ENCODE assay signal across 1 cellular context in genomic region chr18:34976899-34977786, GRCh38.
TF ChIP-seq lines count a peak whose summit lies in the region.

No MANE protein-coding gene starts in this region.

TF ChIP-seq in HepG2, 621 proteins besides CTCF, POLR2A, EP300 and RAD21 (continued from another document and continues in another):
- TF ChIP-seq ZMAT3 (CRISPR knock-in tag; conservative IDR thresholded peaks at IDR 0.05) (peak; percentile 90), ZNF776 (CRISPR knock-in tag; IDR thresholded peaks at IDR 0.05) (0 out of 2 replicates have a peak, but pooled peaks have one; percentile 44), HDAC1 (CRISPR knock-in tag; IDR thresholded peaks at IDR 0.05) (peak; percentile 85), MAFK (conservative IDR thresholded peaks at IDR 0.05 in 1 of 2, IDR thresholded peaks at IDR 0.05 in 1 of 2; ENCODE audit: low read length in 2 of 2) (no peak), SAP130 (CRISPR knock-in tag; IDR thresholded peaks at IDR 0.05; ENCODE audit: low read depth) (peak; percentile 88), STAG1 (CRISPR knock-in tag; IDR thresholded peaks at IDR 0.05) (no peak), MIER3 (CRISPR knock-in tag; IDR thresholded peaks at IDR 0.05; ENCODE audit: borderline replicate concordance) (no peak), MXI1 (IDR thresholded peaks at IDR 0.05; ENCODE audit: borderline replicate concordance, low read depth, low read length) (0 out of 3 replicates have a peak, but pooled peaks have one; percentile 32), ARNT2 (CRISPR knock-in tag; IDR thresholded peaks at IDR 0.05; ENCODE audit: low read depth) (peak; percentile 85; the same call in 1 of the 2 replicates), DRAP1 (CRISPR knock-in tag; IDR thresholded peaks at IDR 0.05) (peak; percentile 59; the same call in 1 of the 2 replicates), PATZ1 (CRISPR knock-in tag; IDR thresholded peaks at IDR 0.05) (peak; percentile 87), NFYB (CRISPR knock-in tag; IDR thresholded peaks at IDR 0.05) (no peak), ZNF563 (CRISPR knock-in tag; IDR thresholded peaks at IDR 0.05) (peak; percentile 52), DNMT1 (CRISPR knock-in tag; IDR thresholded peaks at IDR 0.05) (peak; percentile 53; the same call in 1 of the 2 replicates), ZNF354B (CRISPR knock-in tag; IDR thresholded peaks at IDR 0.05) (0 out of 2 replicates have a peak, but pooled peaks have one; percentile 33), ZNF766 (CRISPR knock-in tag; IDR thresholded peaks at IDR 0.05; ENCODE audit: borderline replicate concordance) (no peak), HIVEP1 (CRISPR knock-in tag; IDR thresholded peaks at IDR 0.05) (peak; percentile 25; the same call in 1 of the 2 replicates)
- TF ChIP-seq, protein P1, sequence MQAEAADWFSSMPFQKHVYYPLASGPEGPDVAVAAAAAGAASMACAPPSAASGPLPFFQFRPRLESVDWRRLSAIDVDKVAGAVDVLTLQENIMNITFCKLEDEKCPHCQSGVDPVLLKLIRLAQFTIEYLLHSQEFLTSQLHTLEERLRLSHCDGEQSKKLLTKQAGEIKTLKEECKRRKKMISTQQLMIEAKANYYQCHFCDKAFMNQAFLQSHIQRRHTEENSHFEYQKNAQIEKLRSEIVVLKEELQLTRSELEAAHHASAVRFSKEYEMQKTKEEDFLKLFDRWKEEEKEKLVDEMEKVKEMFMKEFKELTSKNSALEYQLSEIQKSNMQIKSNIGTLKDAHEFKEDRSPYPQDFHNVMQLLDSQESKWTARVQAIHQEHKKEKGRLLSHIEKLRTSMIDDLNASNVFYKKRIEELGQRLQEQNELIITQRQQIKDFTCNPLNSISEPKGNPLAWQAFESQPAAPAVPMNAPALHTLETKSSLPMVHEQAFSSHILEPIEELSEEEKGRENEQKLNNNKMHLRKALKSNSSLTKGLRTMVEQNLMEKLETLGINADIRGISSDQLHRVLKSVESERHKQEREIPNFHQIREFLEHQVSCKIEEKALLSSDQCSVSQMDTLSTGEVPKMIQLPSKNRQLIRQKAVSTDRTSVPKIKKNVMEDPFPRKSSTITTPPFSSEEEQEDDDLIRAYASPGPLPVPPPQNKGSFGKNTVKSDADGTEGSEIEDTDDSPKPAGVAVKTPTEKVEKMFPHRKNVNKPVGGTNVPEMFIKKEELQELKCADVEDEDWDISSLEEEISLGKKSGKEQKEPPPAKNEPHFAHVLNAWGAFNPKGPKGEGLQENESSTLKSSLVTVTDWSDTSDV (CRISPR knock-in tag; IDR thresholded peaks at IDR 0.05): peak; percentile 52
- TF ChIP-seq, protein P2, sequence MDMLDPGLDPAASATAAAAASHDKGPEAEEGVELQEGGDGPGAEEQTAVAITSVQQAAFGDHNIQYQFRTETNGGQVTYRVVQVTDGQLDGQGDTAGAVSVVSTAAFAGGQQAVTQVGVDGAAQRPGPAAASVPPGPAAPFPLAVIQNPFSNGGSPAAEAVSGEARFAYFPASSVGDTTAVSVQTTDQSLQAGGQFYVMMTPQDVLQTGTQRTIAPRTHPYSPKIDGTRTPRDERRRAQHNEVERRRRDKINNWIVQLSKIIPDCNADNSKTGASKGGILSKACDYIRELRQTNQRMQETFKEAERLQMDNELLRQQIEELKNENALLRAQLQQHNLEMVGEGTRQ (IDR thresholded peaks at IDR 0.05; ENCODE audit: low read depth, low read length): no peak
- TF ChIP-seq, protein P2 (CRISPR knock-in tag; IDR thresholded peaks at IDR 0.05; ENCODE audit: borderline replicate concordance): peak; percentile 80; the same call in 1 of the 2 replicates
- TF ChIP-seq, protein P3, sequence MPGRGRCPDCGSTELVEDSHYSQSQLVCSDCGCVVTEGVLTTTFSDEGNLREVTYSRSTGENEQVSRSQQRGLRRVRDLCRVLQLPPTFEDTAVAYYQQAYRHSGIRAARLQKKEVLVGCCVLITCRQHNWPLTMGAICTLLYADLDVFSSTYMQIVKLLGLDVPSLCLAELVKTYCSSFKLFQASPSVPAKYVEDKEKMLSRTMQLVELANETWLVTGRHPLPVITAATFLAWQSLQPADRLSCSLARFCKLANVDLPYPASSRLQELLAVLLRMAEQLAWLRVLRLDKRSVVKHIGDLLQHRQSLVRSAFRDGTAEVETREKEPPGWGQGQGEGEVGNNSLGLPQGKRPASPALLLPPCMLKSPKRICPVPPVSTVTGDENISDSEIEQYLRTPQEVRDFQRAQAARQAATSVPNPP (CRISPR knock-in tag; IDR thresholded peaks at IDR 0.05): 0 out of 2 replicates have a peak, but pooled peaks have one; percentile 28
- TF ChIP-seq, protein P4, sequence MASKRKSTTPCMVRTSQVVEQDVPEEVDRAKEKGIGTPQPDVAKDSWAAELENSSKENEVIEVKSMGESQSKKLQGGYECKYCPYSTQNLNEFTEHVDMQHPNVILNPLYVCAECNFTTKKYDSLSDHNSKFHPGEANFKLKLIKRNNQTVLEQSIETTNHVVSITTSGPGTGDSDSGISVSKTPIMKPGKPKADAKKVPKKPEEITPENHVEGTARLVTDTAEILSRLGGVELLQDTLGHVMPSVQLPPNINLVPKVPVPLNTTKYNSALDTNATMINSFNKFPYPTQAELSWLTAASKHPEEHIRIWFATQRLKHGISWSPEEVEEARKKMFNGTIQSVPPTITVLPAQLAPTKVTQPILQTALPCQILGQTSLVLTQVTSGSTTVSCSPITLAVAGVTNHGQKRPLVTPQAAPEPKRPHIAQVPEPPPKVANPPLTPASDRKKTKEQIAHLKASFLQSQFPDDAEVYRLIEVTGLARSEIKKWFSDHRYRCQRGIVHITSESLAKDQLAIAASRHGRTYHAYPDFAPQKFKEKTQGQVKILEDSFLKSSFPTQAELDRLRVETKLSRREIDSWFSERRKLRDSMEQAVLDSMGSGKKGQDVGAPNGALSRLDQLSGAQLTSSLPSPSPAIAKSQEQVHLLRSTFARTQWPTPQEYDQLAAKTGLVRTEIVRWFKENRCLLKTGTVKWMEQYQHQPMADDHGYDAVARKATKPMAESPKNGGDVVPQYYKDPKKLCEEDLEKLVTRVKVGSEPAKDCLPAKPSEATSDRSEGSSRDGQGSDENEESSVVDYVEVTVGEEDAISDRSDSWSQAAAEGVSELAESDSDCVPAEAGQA (IDR thresholded peaks at IDR 0.05; ENCODE audit: low read depth): no peak
- TF ChIP-seq, protein P4 (CRISPR knock-in tag; IDR thresholded peaks at IDR 0.05; ENCODE audit: borderline replicate concordance): 0 out of 2 replicates have a peak, but pooled peaks have one; percentile 19
- TF ChIP-seq, protein P5, sequence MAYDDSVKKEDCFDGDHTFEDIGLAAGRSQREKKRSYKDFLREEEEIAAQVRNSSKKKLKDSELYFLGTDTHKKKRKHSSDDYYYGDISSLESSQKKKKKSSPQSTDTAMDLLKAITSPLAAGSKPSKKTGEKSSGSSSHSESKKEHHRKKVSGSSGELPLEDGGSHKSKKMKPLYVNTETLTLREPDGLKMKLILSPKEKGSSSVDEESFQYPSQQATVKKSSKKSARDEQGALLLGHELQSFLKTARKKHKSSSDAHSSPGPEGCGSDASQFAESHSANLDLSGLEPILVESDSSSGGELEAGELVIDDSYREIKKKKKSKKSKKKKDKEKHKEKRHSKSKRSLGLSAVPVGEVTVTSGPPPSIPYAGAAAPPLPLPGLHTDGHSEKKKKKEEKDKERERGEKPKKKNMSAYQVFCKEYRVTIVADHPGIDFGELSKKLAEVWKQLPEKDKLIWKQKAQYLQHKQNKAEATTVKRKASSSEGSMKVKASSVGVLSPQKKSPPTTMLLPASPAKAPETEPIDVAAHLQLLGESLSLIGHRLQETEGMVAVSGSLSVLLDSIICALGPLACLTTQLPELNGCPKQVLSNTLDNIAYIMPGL (CRISPR knock-in tag; IDR thresholded peaks at IDR 0.05; ENCODE audit: borderline replicate concordance in 1 of 2, low read depth in 1 of 2): peak; percentile 77 to 87
- TF ChIP-seq, protein P6, sequence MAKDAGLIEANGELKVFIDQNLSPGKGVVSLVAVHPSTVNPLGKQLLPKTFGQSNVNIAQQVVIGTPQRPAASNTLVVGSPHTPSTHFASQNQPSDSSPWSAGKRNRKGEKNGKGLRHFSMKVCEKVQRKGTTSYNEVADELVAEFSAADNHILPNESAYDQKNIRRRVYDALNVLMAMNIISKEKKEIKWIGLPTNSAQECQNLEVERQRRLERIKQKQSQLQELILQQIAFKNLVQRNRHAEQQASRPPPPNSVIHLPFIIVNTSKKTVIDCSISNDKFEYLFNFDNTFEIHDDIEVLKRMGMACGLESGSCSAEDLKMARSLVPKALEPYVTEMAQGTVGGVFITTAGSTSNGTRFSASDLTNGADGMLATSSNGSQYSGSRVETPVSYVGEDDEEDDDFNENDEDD (CRISPR knock-in tag; IDR thresholded peaks at IDR 0.05; ENCODE audit: borderline replicate concordance): peak; percentile 13; the same call in 1 of the 2 replicates
- TF ChIP-seq, protein P7, sequence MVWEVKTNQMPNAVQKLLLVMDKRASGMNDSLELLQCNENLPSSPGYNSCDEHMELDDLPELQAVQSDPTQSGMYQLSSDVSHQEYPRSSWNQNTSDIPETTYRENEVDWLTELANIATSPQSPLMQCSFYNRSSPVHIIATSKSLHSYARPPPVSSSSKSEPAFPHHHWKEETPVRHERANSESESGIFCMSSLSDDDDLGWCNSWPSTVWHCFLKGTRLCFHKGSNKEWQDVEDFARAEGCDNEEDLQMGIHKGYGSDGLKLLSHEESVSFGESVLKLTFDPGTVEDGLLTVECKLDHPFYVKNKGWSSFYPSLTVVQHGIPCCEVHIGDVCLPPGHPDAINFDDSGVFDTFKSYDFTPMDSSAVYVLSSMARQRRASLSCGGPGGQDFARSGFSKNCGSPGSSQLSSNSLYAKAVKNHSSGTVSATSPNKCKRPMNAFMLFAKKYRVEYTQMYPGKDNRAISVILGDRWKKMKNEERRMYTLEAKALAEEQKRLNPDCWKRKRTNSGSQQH (CRISPR knock-in tag; IDR thresholded peaks at IDR 0.05; ENCODE audit: low read depth): peak; percentile 78; the same call in 1 of the 2 replicates
- TF ChIP-seq, protein P8, sequence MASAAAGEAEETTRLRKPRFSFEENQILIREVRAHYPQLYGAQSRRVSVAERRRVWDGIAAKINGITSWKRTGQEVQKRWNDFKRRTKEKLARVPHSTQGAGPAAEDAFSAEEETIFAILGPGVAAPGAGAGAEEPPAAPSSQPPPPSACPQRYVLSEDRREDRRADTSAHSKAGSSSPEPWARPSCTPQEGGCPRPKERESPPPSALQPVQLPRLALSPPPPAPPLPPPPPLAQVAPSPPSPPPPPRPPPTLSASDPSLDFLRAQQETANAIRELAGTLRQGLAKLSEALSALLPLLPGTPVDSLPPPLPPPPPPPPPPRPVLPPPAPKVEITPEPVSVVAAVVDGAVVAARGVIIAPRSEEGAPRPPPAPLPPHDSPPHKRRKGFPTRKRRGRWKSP (CRISPR knock-in tag; IDR thresholded peaks at IDR 0.05): peak; percentile 93; the same call in 1 of the 2 replicates
